ENCODE assay signal across 8 cellular contexts in the genomic region with DNA sequence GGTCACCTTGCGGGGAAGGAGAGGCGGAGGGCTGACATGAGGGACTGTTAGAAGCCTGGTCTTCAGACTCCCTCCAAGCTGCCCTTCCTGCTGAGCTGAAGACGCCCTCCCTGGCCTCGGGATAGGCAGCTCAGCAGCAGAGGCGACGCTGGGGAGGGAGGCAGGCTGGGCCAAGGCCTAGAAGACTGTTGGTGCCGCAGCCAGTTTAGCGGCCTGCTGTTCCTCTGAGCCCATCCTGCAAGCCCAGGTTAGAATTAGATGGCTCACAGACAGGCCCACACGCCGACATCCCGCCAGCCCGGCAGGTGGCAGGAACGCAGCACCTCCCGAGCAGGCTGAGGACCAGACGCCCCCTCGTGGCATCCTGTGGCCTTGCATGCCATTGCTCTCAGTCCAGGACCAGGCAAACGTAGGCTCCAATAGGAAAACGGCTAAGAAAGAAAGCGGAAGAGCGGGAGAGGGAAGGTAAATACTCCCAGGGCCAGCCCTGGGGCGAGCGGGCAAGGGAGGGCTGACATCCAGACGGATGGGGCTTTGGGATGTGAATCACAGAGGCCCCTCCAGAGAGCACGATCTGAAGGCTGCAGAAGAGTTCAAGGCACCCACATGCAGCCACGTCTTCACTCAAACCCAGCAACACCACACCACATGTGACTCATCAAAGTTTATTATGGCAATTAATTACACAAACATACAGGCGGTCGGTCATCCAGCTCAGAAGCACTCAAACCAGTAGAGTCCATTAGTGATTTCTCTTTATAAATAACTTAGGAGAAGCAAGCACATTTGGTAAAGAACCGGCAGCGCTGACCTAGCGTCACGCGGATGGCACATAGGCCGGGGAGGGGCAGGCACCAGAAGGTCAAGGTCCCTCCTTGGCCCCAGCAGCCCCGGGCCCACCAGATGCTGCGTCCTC. TPM values are rescaled to one million over a fixed set of nuclear protein-coding genes. Genes with fewer than 3 reads are reported as not detected.
DNase-seq lines count a peak whose midpoint lies in the region; ATAC-seq and TF ChIP-seq lines count a peak whose summit lies in the region.

No MANE protein-coding gene starts in this region.

- no peaks in the 10 kb centered on the region for H3K36me3 ChIP-seq in DND-41 (ENCODE audit: insufficient read depth, low read length)
- no peaks in the 10 kb centered on the region for H3K36me3 ChIP-seq in GM23248 (ENCODE audit: low read depth)
- no peaks in the 10 kb centered on the region for H3K36me3 ChIP-seq in MM.1S (replicated peaks; ENCODE audit: insufficient read depth, low read length)
- H3K36me3 ChIP-seq in urinary bladder (ENCODE audit: insufficient read depth), result no peaks in the 10 kb centered on the region

- H3K27me3 ChIP-seq in DND-41 (ENCODE audit: insufficient read depth, low read length, poor library complexity) (peaks cover 3% of the 10 kb centered on the region), GM23248 (replicated peaks; ENCODE audit: insufficient read depth) (no peaks in the 10 kb centered on the region), MM.1S (replicated peaks; ENCODE audit: insufficient read depth, low read length) (no peaks in the 10 kb centered on the region)

- H3K27me3 Mint-ChIP-seq in activated T-helper 2 cell treated with anti-CD3 and anti-CD28 coated beads, Interferon-gamma antibody, Interleukin-2, Interleukin-4, amounts not matched to agents 10 μg/mL and 5 μg/mL and 100 μg/mL, durations not matched to agents 14 hours and 24 hours and 36 hours (ENCODE audit: low read depth), result no peaks in the 10 kb centered on the region

- H3F3A ChIP-seq in GM23248 (ENCODE audit: insufficient read depth), result peaks cover 20% of the 10 kb centered on the region
- no peaks in the 10 kb centered on the region for H3F3A ChIP-seq in MM.1S (ENCODE audit: insufficient read depth, low read length)

- H3K4me1 ChIP-seq in DND-41 (ENCODE audit: insufficient read depth, low read length) (peaks cover 11% of the 10 kb centered on the region), GM23248 (ENCODE audit: insufficient read depth) (0 out of 2 replicates have a peak, but pooled peaks cover 2% of the 10 kb centered on the region), MM.1S (ENCODE audit: low read length) (peaks cover 8% of the 10 kb centered on the region; the same call in 1 of the 2 replicates), urinary bladder (ENCODE audit: insufficient read depth) (no peaks in the 10 kb centered on the region)

- H2AFZ ChIP-seq in DND-41 (ENCODE audit: low read depth, low read length) (peak overlapping the region; percentile 88), GM23248 (peak overlapping the region; percentile 70), MM.1S (ENCODE audit: low read length) (no peak overlapping the region)

- H3K27ac Mint-ChIP-seq in activated T-helper 2 cell treated with anti-CD3 and anti-CD28 coated beads, Interferon-gamma antibody, Interleukin-2, Interleukin-4, amounts not matched to agents 10 μg/mL and 5 μg/mL and 100 μg/mL, durations not matched to agents 14 hours and 24 hours and 36 hours, result peak overlapping the region; percentile 34

- H3K27ac ChIP-seq in DND-41 (ENCODE audit: low read length), result 0 out of 2 replicates have a peak overlapping the region, but pooled peaks have one; percentile 39
- peak overlapping the region; percentile 57 for H3K27ac ChIP-seq in GM23248
- H3K27ac ChIP-seq in MM.1S (ENCODE audit: low read length), result no peak overlapping the region
- H3K27ac ChIP-seq in urinary bladder (ENCODE audit: low read depth), result peak overlapping the region; percentile 69

- in situ Hi-C loops in GM23248 (cut with MboI), result no loop called here

- peaks cover 39% of the 10 kb centered on the region for H3K36me3 Mint-ChIP-seq in activated T-helper 2 cell treated with anti-CD3 and anti-CD28 coated beads, Interferon-gamma antibody, Interleukin-2, Interleukin-4, amounts not matched to agents 10 μg/mL and 5 μg/mL and 100 μg/mL, durations not matched to agents 14 hours and 24 hours and 36 hours (ENCODE audit: low read depth)

- peak overlapping the region; percentile 63 for H3K4me2 ChIP-seq in DND-41 (ENCODE audit: insufficient read depth, low read length)
- H3K4me2 ChIP-seq in GM23248 (ENCODE audit: unreplicated experiment), result peak overlapping the region; percentile 32
- peak overlapping the region; percentile 63 for H3K4me2 ChIP-seq in MM.1S (ENCODE audit: low read depth, low read length)

- peak; percentile 100 for TF ChIP-seq CTCF in DND-41 (IDR thresholded peaks at IDR 0.05; ENCODE audit: borderline replicate concordance, extremely low read depth, low read length, poor library complexity, severe bottlenecking)
- peak; percentile 100 for TF ChIP-seq CTCF in MM.1S (IDR thresholded peaks at IDR 0.05; ENCODE audit: low read length)

- 33% methylated on average over 33 to 35 of the region's 35 CpGs for WGBS in GM23248 (ENCODE audit: low coverage in 1 of 2, low lambda C conversion rate in 2 of 2, missing lambda C conversion rate in 2 of 2), 2 experiments
- 28% methylated on average over 35 of the region's 35 CpGs for WGBS in urinary bladder

- H3K4me3 ChIP-seq in DND-41 (ENCODE audit: low read depth in 1 of 2, low read length in 2 of 2) (peak overlapping the region in 1 of 2 experiments; percentile 43; a peak in 2 of 4 replicates), GM23248 (peak overlapping the region; percentile 21; the same call in 1 of the 2 replicates), MM.1S (ENCODE audit: low read length) (peak overlapping the region; percentile 5; the same call in 1 of the 2 replicates), urinary bladder (ENCODE audit: low read depth, low read length) (no peak overlapping the region)

- H3K4me3 Mint-ChIP-seq in activated T-helper 2 cell treated with anti-CD3 and anti-CD28 coated beads, Interferon-gamma antibody, Interleukin-2, Interleukin-4, amounts not matched to agents 10 μg/mL and 5 μg/mL and 100 μg/mL, durations not matched to agents 14 hours and 24 hours and 36 hours (ENCODE audit: low read depth), result peak overlapping the region; percentile 5

- peak overlapping the region; percentile 37; the same call in 1 of the 2 replicates for H3K9ac ChIP-seq in DND-41 (ENCODE audit: low read depth, low read length)
- peak overlapping the region; percentile 64 for H3K9ac ChIP-seq in GM23248
- H3K9ac ChIP-seq in MM.1S (ENCODE audit: low read length), result peak overlapping the region; percentile 22; the same call in 1 of the 2 replicates

- H3K79me2 ChIP-seq in DND-41 (ENCODE audit: insufficient read depth, low read length), result no peaks in the 10 kb centered on the region
- H3K79me2 ChIP-seq in GM23248 (ENCODE audit: insufficient read depth), result no peaks in the 10 kb centered on the region
- no peaks in the 10 kb centered on the region for H3K79me2 ChIP-seq in MM.1S (ENCODE audit: low read length)

- H3K4me1 Mint-ChIP-seq in activated T-helper 2 cell treated with anti-CD3 and anti-CD28 coated beads, Interferon-gamma antibody, Interleukin-2, Interleukin-4, amounts not matched to agents 10 μg/mL and 5 μg/mL and 100 μg/mL, durations not matched to agents 14 hours and 24 hours and 36 hours (ENCODE audit: low read depth), result peaks cover 23% of the 10 kb centered on the region

- H3K9me3 ChIP-seq in DND-41 (ENCODE audit: insufficient read depth, low read length, severe bottlenecking) (no peaks in the 10 kb centered on the region), GM23248 (ENCODE audit: low read depth) (no peaks in the 10 kb centered on the region), MM.1S (replicated peaks; ENCODE audit: insufficient read depth, low read length) (no peaks in the 10 kb centered on the region)

- DNase-seq in DND-41 (peak; percentile 88), GM23248 (peak; percentile 84), MM.1S (peak; percentile 85), globus pallidus (ENCODE audit: low spot score) (peak; percentile 69), posterior cingulate gyrus (peak; percentile 83 to 98 (median 92)), NCI-H146 (lab: John Stamatoyannopoulos, UW) (no peak)
- DNase-seq in activated T-helper 2 cell treated with anti-CD3 and anti-CD28 coated beads, Interferon-gamma antibody, Interleukin-2, Interleukin-4, amounts not matched to agents 10 μg/mL and 5 μg/mL and 100 μg/mL, durations not matched to agents 14 hours and 24 hours and 36 hours (ENCODE audit: low spot score), result peak; percentile 84

- intact Hi-C loops in activated T-helper 2 cell treated with anti-CD3 and anti-CD28 coated beads, Interferon-gamma antibody, Interleukin-2, Interleukin-4, amounts not matched to agents 10 μg/mL and 5 μg/mL and 100 μg/mL, durations not matched to agents 14 hours and 24 hours and 36 hours (cut with micrococcal nuclease), result loop anchor here (1.0 to 2.0 kb wide), 4 partner anchors 15 to 160 kb away; no protein-coding TSS in a partner anchor
- intact Hi-C loops in posterior cingulate gyrus (cut with DNase I), result loop anchor here (2.0 to 10.0 kb wide), 3 partner anchors 57 to 299 kb away; a partner anchor contains a TSS

- no peaks in the 10 kb centered on the region for H3K9me3 Mint-ChIP-seq in activated T-helper 2 cell treated with anti-CD3 and anti-CD28 coated beads, Interferon-gamma antibody, Interleukin-2, Interleukin-4, amounts not matched to agents 10 μg/mL and 5 μg/mL and 100 μg/mL, durations not matched to agents 14 hours and 24 hours and 36 hours

- H3K9me2 ChIP-seq in GM23248 (ENCODE audit: insufficient read depth) (no peaks in the 10 kb centered on the region), MM.1S (replicated peaks; ENCODE audit: insufficient read depth, low read length) (no peaks in the 10 kb centered on the region)

- ATAC-seq in DND-41 (ENCODE audit: insufficient read depth, low read depth), result peak; percentile 99

- H4K20me1 ChIP-seq in DND-41 (ENCODE audit: insufficient read depth, low read length) (peaks cover 2% of the 10 kb centered on the region; the same call in 1 of the 2 replicates), GM23248 (ENCODE audit: insufficient read depth) (no peaks in the 10 kb centered on the region), MM.1S (ENCODE audit: insufficient read depth, low read length) (no peaks in the 10 kb centered on the region)

RNA-seq across cellular contexts. Expression of a gene that starts 27.6 kb away (rescaled TPM):
- total RNA-seq in GM23248 (2014; rRNA removed; shearing (Covaris generic)), result not detected in 2 replicates
- polyA plus RNA-seq in GM23248 (2016; fragmentation: Nextera tagmentation; extraction: Ambion mirVana) (not detected in 2 replicates), urinary bladder (0.62 TPM)
- total RNA-seq in activated T-helper 2 cell treated with anti-CD3 and anti-CD28 coated beads, Interferon-gamma antibody, Interleukin-2, Interleukin-4, amounts not matched to agents 10 μg/mL and 5 μg/mL and 100 μg/mL, durations not matched to agents 14 hours and 24 hours and 36 hours, result 395 and 399 TPM in 2 replicates
- total RNA-seq in urinary bladder, result not detected

RNA-seq across cellular contexts. Expression of a gene that starts 31.4 kb away (rescaled TPM):
- total RNA-seq in GM23248 (2014; rRNA removed; shearing (Covaris generic)), result 13.4 and 18.7 TPM in 2 replicates
- 12.1 and 13.1 TPM in 2 replicates for polyA plus RNA-seq in GM23248 (2016; fragmentation: Nextera tagmentation; extraction: Ambion mirVana)
- 10.6 and 12.5 TPM in 2 replicates for total RNA-seq in activated T-helper 2 cell treated with anti-CD3 and anti-CD28 coated beads, Interferon-gamma antibody, Interleukin-2, Interleukin-4, amounts not matched to agents 10 μg/mL and 5 μg/mL and 100 μg/mL, durations not matched to agents 14 hours and 24 hours and 36 hours
- total RNA-seq in urinary bladder, result 8.6 TPM
- 23.5 TPM for polyA plus RNA-seq in urinary bladder

Comparison
In these comparisons a context has a peak if more than half of its experiments do, and no peak if none do; other contexts are left out.
1. RNA of a gene that starts 27.6 kb away (total RNA-seq): 395 to 399 TPM in activated T-helper 2 cell treated with anti-CD3 and anti-CD28 coated beads, Interferon-gamma antibody, Interleukin-2, Interleukin-4, amounts not matched to agents 10 μg/mL and 5 μg/mL and 100 μg/mL, durations not matched to agents 14 hours and 24 hours and 36 hours; not detected in GM23248 and not detected in urinary bladder (single experiment); every median in the first group is over 100 times any median in the second.
2. Peak in every context shown above with its lines, with median percentiles within 50 percentile points of each other: H3K4me2 ChIP-seq and H3K9ac ChIP-seq.